In the genomic region with DNA sequence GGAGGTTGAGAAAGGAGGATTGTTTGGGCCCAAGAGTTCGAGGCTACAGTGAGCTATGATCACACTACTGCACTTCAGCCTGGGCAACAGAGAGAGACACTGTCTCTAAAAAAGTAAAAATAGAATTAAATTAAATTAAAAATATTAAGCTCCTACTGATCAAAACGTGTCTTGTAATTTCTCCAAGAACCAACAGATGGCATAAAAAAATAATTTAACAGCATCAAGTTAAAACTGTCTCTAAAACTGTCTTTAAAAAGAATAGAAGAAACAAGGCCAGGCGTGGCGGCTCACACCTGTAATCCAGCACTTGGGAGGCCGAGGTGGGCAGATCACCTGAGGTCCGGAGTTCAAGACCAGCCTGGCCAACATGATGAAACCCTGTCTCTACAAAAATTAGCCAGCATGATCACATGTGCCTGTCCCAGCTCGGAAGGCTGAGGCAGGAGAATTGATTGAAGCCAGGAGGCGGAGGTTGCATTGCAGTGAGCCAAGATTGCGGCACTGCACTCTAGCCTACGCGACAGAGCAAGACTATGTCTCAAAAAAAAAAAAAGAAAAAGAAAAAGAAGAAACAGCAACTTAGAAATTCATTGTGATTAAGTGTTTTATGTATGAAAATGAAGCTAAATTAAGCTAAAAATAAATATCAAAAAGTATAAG, we compare ENCODE assay signal across 1 cellular context.
TF ChIP-seq lines count a peak whose summit lies in the region.

No MANE protein-coding gene starts in this region.

TF ChIP-seq in SK-N-SH, 30 proteins besides CTCF, POLR2A, EP300 and RAD21 (continued from another document):
- no peak for TF ChIP-seq FOSL2 (IDR thresholded peaks at IDR 0.05; ENCODE audit: borderline replicate concordance, low read depth)
- no peak for TF ChIP-seq NFIC (IDR thresholded peaks at IDR 0.05; ENCODE audit: borderline replicate concordance)
- TF ChIP-seq, protein P1, sequence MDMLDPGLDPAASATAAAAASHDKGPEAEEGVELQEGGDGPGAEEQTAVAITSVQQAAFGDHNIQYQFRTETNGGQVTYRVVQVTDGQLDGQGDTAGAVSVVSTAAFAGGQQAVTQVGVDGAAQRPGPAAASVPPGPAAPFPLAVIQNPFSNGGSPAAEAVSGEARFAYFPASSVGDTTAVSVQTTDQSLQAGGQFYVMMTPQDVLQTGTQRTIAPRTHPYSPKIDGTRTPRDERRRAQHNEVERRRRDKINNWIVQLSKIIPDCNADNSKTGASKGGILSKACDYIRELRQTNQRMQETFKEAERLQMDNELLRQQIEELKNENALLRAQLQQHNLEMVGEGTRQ (IDR thresholded peaks at IDR 0.05; ENCODE audit: borderline replicate concordance, low read depth, low read length), result no peak
- TF ChIP-seq CHD2 (IDR thresholded peaks at IDR 0.05; ENCODE audit: low read length, partially characterized antibody), result no peak
- no peak for TF ChIP-seq RXRA (IDR thresholded peaks at IDR 0.05; ENCODE audit: borderline replicate concordance, low read depth)
- TF ChIP-seq SIN3A (IDR thresholded peaks at IDR 0.05; ENCODE audit: borderline replicate concordance, low read depth, low read length), result no peak
- TF ChIP-seq EZH2phosphoT487 (IDR thresholded peaks at IDR 0.05; ENCODE audit: borderline replicate concordance, low read depth), result no peak
- no peak for TF ChIP-seq TCF12 (IDR thresholded peaks at IDR 0.05)
